19 cellular contexts compared by ENCODE assay signal in genomic region chr1:19000065-19000464, GRCh38.
"Had no signal": no experiment of that assay in that cellular context is flagged by ENCODE, and none has a peak within 500 bp of the region (broad histone marks: within the 10 kb centered on the region; RNA-seq: fewer than 3 reads in every experiment).

No MANE protein-coding gene starts in this region.

- H3K27me3 ChIP-seq: adrenal gland, colonic mucosa, transverse colon, uterus had no signal

- H3K27ac ChIP-seq: adrenal gland, colonic mucosa had no signal

- ATAC-seq: activated CD4-positive, alpha-beta T cell treated with anti-CD3 and anti-CD28 coated beads for 36 hours; esophagus mucosa; SK-N-SH treated with all-trans-retinoic acid at 6 μM for 48 hours; T-cell; WTC11 had no signal

- H3K4me3 ChIP-seq: adrenal gland, colonic mucosa, lung, transverse colon, uterus had no signal

- H3K9me3 ChIP-seq: adrenal gland, colonic mucosa, transverse colon had no signal

- DNase-seq: activated CD4-positive, alpha-beta T cell treated with anti-CD3 and anti-CD28 coated beads for 36 hours; activated CD4-positive, alpha-beta T cell treated with anti-CD3 and anti-CD28 coated beads, Interleukin-2, amount 50 U/mL, for 48 hours; activated naive CD4-positive, alpha-beta T cell treated with anti-CD3 and anti-CD28 coated beads, Interleukin-2, amount 50 U/mL, for 16 hours; activated T-cell treated with anti-CD3 and anti-CD28 coated beads for 4 hours; colonic mucosa; islet precursor cell; nucleus accumbens; stimulated activated CD4-positive, alpha-beta T cell treated with anti-CD3 and anti-CD28 coated beads, Interleukin-1b, Interleukin-23, amount 100 ng/mL, for 48 hours; stimulated activated naive CD4-positive, alpha-beta T cell treated with Interleukin-2 at 50 U/mL for 16 hours; substantia nigra; T-cell; transverse colon had no signal

- FAIRE-seq: endometrium had no signal

- H3K36me3 ChIP-seq: adrenal gland, colonic mucosa, transverse colon, uterus had no signal

- H3K4me1 ChIP-seq: adrenal gland, colonic mucosa, uterus had no signal
